Comparison of ENCODE assay signal across 25 cellular contexts in the genomic region with DNA sequence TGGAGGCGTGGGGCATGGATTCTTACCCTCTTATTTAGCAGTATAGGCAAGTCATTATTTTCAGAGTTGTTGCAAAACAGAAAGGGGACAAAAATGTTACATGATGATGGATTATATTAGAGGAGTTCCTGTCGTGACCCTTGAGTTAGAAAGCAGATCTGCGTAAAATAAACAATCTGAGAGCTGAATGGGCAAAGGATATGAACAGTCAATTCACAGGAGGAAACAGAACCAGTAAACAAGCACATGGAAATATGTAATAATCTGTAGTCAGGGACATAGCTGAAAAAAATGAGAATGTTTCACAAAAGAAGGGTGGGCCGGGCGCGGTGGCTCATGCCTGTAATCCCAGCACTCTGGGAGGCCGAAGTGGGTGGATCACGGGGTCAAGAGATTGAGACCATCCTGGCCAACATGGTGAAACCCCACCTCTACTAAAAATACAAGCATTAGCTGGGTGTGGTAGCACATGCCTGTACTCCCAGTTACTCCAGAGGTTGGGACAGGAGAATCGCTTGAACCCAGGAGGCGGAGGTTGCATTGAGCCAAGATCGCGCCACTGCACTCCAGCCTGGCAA. TPM values are rescaled to one million over a fixed set of nuclear protein-coding genes. Genes with fewer than 3 reads are reported as not detected.
A peak's percentile ranks its signal among the peaks of the same experiment; 100 is the strongest.
DNase-seq lines count a peak whose midpoint lies in the region; ATAC-seq and TF ChIP-seq lines count a peak whose summit lies in the region.
"Had no signal": no experiment of that assay in that cellular context is flagged by ENCODE, and none has a peak within 500 bp of the region (broad histone marks: within the 10 kb centered on the region; RNA-seq: fewer than 3 reads in every experiment).

No MANE protein-coding gene starts in this region.

- TF ChIP-seq POLR2A in esophagus squamous epithelium (IDR thresholded peaks at IDR 0.05) (no peak), uterus (IDR thresholded peaks at IDR 0.05) (no peak)

- intact Hi-C loops in left ventricle myocardium inferior (cut with micrococcal nuclease) = no loop called here
- intact Hi-C loops in left cardiac atrium (cut with DNase I) = no loop called here
- intact Hi-C loops in esophagus squamous epithelium (cut with DNase I) = no loop called here
- intact Hi-C loops in uterus (cut with DNase I; ENCODE audit: low total_unique reads) = no loop called here
- intact Hi-C loops in CD14-positive monocyte (cut with micrococcal nuclease) = no loop called here

- H3K27ac ChIP-seq in left ventricle myocardium inferior (replicated peaks) (peak overlapping the region; percentile 86), esophagus squamous epithelium (peak overlapping the region in 3 of 4 donors; percentile 51 to 76 (median 51)), mucosa of rectum (ENCODE audit: low read depth in 2 of 2, low read length in 2 of 2) (peak overlapping the region; percentile 14 to 28), uterus (peak overlapping the region; percentile 24 to 49)
- H3K27ac ChIP-seq: brain microvascular endothelial cell, C4-2B had no signal

- peaks cover 75% of the 10 kb centered on the region for H3K4me1 ChIP-seq in left ventricle myocardium inferior
- peaks cover 0 to 53% (median 23%) of the 10 kb centered on the region in 3 donors for H3K4me1 ChIP-seq in esophagus squamous epithelium
- peaks cover 18 to 46% of the 10 kb centered on the region in 2 donors for H3K4me1 ChIP-seq in mucosa of rectum (ENCODE audit: control insufficient read depth in 2 of 2, insufficient read depth in 2 of 2, low read length in 2 of 2)
- no peaks in the 10 kb centered on the region for H3K4me1 ChIP-seq in uterus

- WGBS in esophagus squamous epithelium, 2 donors = 68 to 76% methylated on average over 12 of the region's 12 CpGs

- H3K4me3 ChIP-seq in left ventricle myocardium inferior (no peak overlapping the region), esophagus squamous epithelium (no peak overlapping the region), mucosa of rectum (ENCODE audit: low read length in 2 of 2) (no peak overlapping the region), uterus (no peak overlapping the region)
- H3K4me3 ChIP-seq: MG63 had no signal

- DNase-seq in left ventricle myocardium inferior (no peak), left cardiac atrium (no peak), esophagus squamous epithelium (lab: John Stamatoyannopoulos, UW) (no peak), uterus (no peak), anterior cingulate cortex (lab: John Stamatoyannopoulos, UW) (no peak), CD14-positive monocyte (ENCODE audit: low spot score) (no peak), HT-29 (ENCODE audit: low spot score) (no peak)
- DNase-seq: activated CD4-positive, alpha-beta T cell treated with anti-CD3 and anti-CD28 coated beads for 48 hours; activated naive CD8-positive, alpha-beta T cell treated with anti-CD3 and anti-CD28 coated beads, Interleukin-2, amount 10 ng/mL, durations not matched to agents 7 days and 5 days; brain microvascular endothelial cell; cortex of kidney; DMS 273 treated with DMSO at 0.1 percent for 48 hours; H7; immature natural killer cell; mesendoderm; MG63; PC-3; SHP77 treated with DMSO at 0.1 percent for 48 hours; stimulated activated CD4-positive, alpha-beta T cell treated with anti-CD3 and anti-CD28 coated beads, Interleukin-4, amount 100 ng/mL, for 24 hours; T-helper 1 cell had no signal

- no peaks in the 10 kb centered on the region for H3K9me3 Mint-ChIP-seq in CD14-positive monocyte
- H3K9me3 Mint-ChIP-seq: activated naive CD8-positive, alpha-beta T cell treated with anti-CD3 and anti-CD28 coated beads, Interleukin-2, amount 10 ng/mL, durations not matched to agents 7 days and 5 days; activated T-helper 2 cell treated with anti-CD3 and anti-CD28 coated beads, Interferon-gamma antibody, Interleukin-2, Interleukin-4, amounts not matched to agents 10 μg/mL and 5 μg/mL and 100 μg/mL, durations not matched to agents 14 hours and 24 hours and 36 hours; IgD-negative memory B cell; immature natural killer cell; natural killer cell treated with Interleukin-12 subunit alpha and Interleukin-12 subunit beta and Interleukin-15 and Interleukin-18, amount 100 ng/mL, for 72 hours had no signal

- no peaks in the 10 kb centered on the region for H3K9me3 ChIP-seq in left ventricle myocardium inferior (replicated peaks)
- no peaks in the 10 kb centered on the region for H3K9me3 ChIP-seq in esophagus squamous epithelium
- H3K9me3 ChIP-seq in mucosa of rectum (ENCODE audit: control insufficient read depth in 2 of 2, low read length in 2 of 2) = no peaks in the 10 kb centered on the region
- no peaks in the 10 kb centered on the region for H3K9me3 ChIP-seq in uterus
- H3K9me3 ChIP-seq: MG63 had no signal

- H3K27ac Mint-ChIP-seq in CD14-positive monocyte = no peak overlapping the region
- H3K27ac Mint-ChIP-seq: activated naive CD8-positive, alpha-beta T cell treated with anti-CD3 and anti-CD28 coated beads, Interleukin-2, amount 10 ng/mL, durations not matched to agents 7 days and 5 days; activated T-helper 2 cell treated with anti-CD3 and anti-CD28 coated beads, Interferon-gamma antibody, Interleukin-2, Interleukin-4, amounts not matched to agents 10 μg/mL and 5 μg/mL and 100 μg/mL, durations not matched to agents 14 hours and 24 hours and 36 hours; IgD-negative memory B cell; immature natural killer cell; natural killer cell treated with Interleukin-12 subunit alpha and Interleukin-12 subunit beta and Interleukin-15 and Interleukin-18, amount 100 ng/mL, for 72 hours had no signal

- no peak for ATAC-seq in left cardiac atrium
- ATAC-seq: natural killer cell treated with Interleukin-12 subunit alpha and Interleukin-12 subunit beta and Interleukin-15 and Interleukin-18, amount 100 ng/mL, for 72 hours; PC-3 had no signal

- peaks cover 11 to 16% of the 10 kb centered on the region in 2 donors for H3K36me3 Mint-ChIP-seq in CD14-positive monocyte
- H3K36me3 Mint-ChIP-seq: activated naive CD8-positive, alpha-beta T cell treated with anti-CD3 and anti-CD28 coated beads, Interleukin-2, amount 10 ng/mL, durations not matched to agents 7 days and 5 days; immature natural killer cell; natural killer cell treated with Interleukin-12 subunit alpha and Interleukin-12 subunit beta and Interleukin-15 and Interleukin-18, amount 100 ng/mL, for 72 hours had no signal

- no peak overlapping the region for H3K9ac ChIP-seq in mucosa of rectum (ENCODE audit: low read depth in 1 of 2, low read length in 2 of 2)

- H3K27me3 Mint-ChIP-seq in CD14-positive monocyte (ENCODE audit: low read depth in 3 of 3) = no peaks in the 10 kb centered on the region
- H3K27me3 Mint-ChIP-seq: activated naive CD8-positive, alpha-beta T cell treated with anti-CD3 and anti-CD28 coated beads, Interleukin-2, amount 10 ng/mL, durations not matched to agents 7 days and 5 days; natural killer cell treated with Interleukin-12 subunit alpha and Interleukin-12 subunit beta and Interleukin-15 and Interleukin-18, amount 100 ng/mL, for 72 hours had no signal

- no peaks in the 10 kb centered on the region for H3K36me3 ChIP-seq in left ventricle myocardium inferior
- H3K36me3 ChIP-seq in esophagus squamous epithelium = no peaks in the 10 kb centered on the region
- no peaks in the 10 kb centered on the region for H3K36me3 ChIP-seq in mucosa of rectum (ENCODE audit: control insufficient read depth in 2 of 2, insufficient read depth in 2 of 2, low read length in 2 of 2)
- H3K36me3 ChIP-seq in uterus = no peaks in the 10 kb centered on the region
- H3K36me3 ChIP-seq: brain microvascular endothelial cell had no signal

- H3K4me1 Mint-ChIP-seq in CD14-positive monocyte = peaks cover 8% of the 10 kb centered on the region

- TF ChIP-seq CTCF in left ventricle myocardium inferior (IDR thresholded peaks at IDR 0.05; ENCODE audit: borderline replicate concordance) (no peak), esophagus squamous epithelium (IDR thresholded peaks at IDR 0.05) (no peak), uterus (IDR thresholded peaks at IDR 0.05) (no peak), CD14-positive monocyte (IDR thresholded peaks at IDR 0.05) (no peak)

- H3K27me3 ChIP-seq in left ventricle myocardium inferior (ENCODE audit: low read depth) (no peaks in the 10 kb centered on the region), esophagus squamous epithelium (no peaks in the 10 kb centered on the region), mucosa of rectum (ENCODE audit: control insufficient read depth in 2 of 2, insufficient read depth in 2 of 2, low read length in 2 of 2) (no peaks in the 10 kb centered on the region), uterus (no peaks in the 10 kb centered on the region)
- H3K27me3 ChIP-seq: brain microvascular endothelial cell, MG63 had no signal

- no peak overlapping the region for H3K4me3 Mint-ChIP-seq in CD14-positive monocyte
- H3K4me3 Mint-ChIP-seq: activated naive CD8-positive, alpha-beta T cell treated with anti-CD3 and anti-CD28 coated beads, Interleukin-2, amount 10 ng/mL, durations not matched to agents 7 days and 5 days; immature natural killer cell; natural killer cell treated with Interleukin-12 subunit alpha and Interleukin-12 subunit beta and Interleukin-15 and Interleukin-18, amount 100 ng/mL, for 72 hours had no signal

RNA-seq across cellular contexts. Expression of gene RCAN1, which starts 20.9 kb away (rescaled TPM):
- total RNA-seq in left ventricle myocardium inferior (75.3 TPM), left cardiac atrium (10 to 100 TPM; 34.8 to 35.3 TPM), esophagus squamous epithelium (10 to 100 TPM; 12.4 to 21.0 (median 17.0) TPM), uterus (10 to 100 TPM; 12.4 to 22.5 (median 16.5) TPM)
- polyA plus RNA-seq in CD14-positive monocyte = 10 to 100 TPM; 15.1 to 17.5 TPM
- total RNA-seq in HT-29 (2014; rRNA removed; shearing (Covaris generic)) = 6.9 and 8.3 TPM in 2 replicates

Comparison
In these comparisons a context has a peak if more than half of its experiments do, and no peak if none do; other contexts are left out.
1. H3K27ac ChIP-seq: peak in every context shown above with its lines; median percentile 86 in left ventricle myocardium inferior; 51 in esophagus squamous epithelium; 36 in uterus; 21 in mucosa of rectum.